In genomic region chr2:10392951-10393647, GRCh38 we compare ENCODE assay signal across 1 cellular context.
TF ChIP-seq lines count a peak whose summit lies in the region.

No MANE protein-coding gene starts in this region.

TF ChIP-seq in H1, 55 proteins besides CTCF, POLR2A, EP300 and RAD21:
- TF ChIP-seq RBBP5 (IDR thresholded peaks at IDR 0.05; ENCODE audit: borderline replicate concordance, low read depth, low read length) (no peak), EGR1 (IDR thresholded peaks at IDR 0.05; ENCODE audit: borderline replicate concordance, low read depth, low read length) (no peak), SIN3A (conservative IDR thresholded peaks at IDR 0.05 in 1 of 2, IDR thresholded peaks at IDR 0.05 in 1 of 2; ENCODE audit: low read depth in 1 of 2, low read length in 2 of 2) (no peak), NANOG (IDR thresholded peaks at IDR 0.05; ENCODE audit: insufficient read depth, low read depth, low read length, poor library complexity, severe bottlenecking) (no peak), SP2 (IDR thresholded peaks at IDR 0.05; ENCODE audit: low read length) (no peak), NRF1 (IDR thresholded peaks at IDR 0.05; ENCODE audit: low read depth, low read length) (no peak), ASH2L (IDR thresholded peaks at IDR 0.05; ENCODE audit: low read length) (no peak), RNF2 (IDR thresholded peaks at IDR 0.05; ENCODE audit: borderline replicate concordance, low read depth, low read length, missing control alignments, poor library complexity, severe bottlenecking) (no peak), KDM4A (IDR thresholded peaks at IDR 0.05; ENCODE audit: low read depth, low read length, severe bottlenecking) (no peak), SUZ12 (IDR thresholded peaks at IDR 0.05; ENCODE audit: low read length) (no peak), GABPA (IDR thresholded peaks at IDR 0.05; ENCODE audit: borderline replicate concordance, insufficient read depth, low read length) (no peak), EZH2 (IDR thresholded peaks at IDR 0.05; ENCODE audit: low read depth, low read length, severe bottlenecking) (no peak), RFX5 (IDR thresholded peaks at IDR 0.05; ENCODE audit: borderline replicate concordance, low read depth, low read length) (no peak)
- TF ChIP-seq, protein P1, sequence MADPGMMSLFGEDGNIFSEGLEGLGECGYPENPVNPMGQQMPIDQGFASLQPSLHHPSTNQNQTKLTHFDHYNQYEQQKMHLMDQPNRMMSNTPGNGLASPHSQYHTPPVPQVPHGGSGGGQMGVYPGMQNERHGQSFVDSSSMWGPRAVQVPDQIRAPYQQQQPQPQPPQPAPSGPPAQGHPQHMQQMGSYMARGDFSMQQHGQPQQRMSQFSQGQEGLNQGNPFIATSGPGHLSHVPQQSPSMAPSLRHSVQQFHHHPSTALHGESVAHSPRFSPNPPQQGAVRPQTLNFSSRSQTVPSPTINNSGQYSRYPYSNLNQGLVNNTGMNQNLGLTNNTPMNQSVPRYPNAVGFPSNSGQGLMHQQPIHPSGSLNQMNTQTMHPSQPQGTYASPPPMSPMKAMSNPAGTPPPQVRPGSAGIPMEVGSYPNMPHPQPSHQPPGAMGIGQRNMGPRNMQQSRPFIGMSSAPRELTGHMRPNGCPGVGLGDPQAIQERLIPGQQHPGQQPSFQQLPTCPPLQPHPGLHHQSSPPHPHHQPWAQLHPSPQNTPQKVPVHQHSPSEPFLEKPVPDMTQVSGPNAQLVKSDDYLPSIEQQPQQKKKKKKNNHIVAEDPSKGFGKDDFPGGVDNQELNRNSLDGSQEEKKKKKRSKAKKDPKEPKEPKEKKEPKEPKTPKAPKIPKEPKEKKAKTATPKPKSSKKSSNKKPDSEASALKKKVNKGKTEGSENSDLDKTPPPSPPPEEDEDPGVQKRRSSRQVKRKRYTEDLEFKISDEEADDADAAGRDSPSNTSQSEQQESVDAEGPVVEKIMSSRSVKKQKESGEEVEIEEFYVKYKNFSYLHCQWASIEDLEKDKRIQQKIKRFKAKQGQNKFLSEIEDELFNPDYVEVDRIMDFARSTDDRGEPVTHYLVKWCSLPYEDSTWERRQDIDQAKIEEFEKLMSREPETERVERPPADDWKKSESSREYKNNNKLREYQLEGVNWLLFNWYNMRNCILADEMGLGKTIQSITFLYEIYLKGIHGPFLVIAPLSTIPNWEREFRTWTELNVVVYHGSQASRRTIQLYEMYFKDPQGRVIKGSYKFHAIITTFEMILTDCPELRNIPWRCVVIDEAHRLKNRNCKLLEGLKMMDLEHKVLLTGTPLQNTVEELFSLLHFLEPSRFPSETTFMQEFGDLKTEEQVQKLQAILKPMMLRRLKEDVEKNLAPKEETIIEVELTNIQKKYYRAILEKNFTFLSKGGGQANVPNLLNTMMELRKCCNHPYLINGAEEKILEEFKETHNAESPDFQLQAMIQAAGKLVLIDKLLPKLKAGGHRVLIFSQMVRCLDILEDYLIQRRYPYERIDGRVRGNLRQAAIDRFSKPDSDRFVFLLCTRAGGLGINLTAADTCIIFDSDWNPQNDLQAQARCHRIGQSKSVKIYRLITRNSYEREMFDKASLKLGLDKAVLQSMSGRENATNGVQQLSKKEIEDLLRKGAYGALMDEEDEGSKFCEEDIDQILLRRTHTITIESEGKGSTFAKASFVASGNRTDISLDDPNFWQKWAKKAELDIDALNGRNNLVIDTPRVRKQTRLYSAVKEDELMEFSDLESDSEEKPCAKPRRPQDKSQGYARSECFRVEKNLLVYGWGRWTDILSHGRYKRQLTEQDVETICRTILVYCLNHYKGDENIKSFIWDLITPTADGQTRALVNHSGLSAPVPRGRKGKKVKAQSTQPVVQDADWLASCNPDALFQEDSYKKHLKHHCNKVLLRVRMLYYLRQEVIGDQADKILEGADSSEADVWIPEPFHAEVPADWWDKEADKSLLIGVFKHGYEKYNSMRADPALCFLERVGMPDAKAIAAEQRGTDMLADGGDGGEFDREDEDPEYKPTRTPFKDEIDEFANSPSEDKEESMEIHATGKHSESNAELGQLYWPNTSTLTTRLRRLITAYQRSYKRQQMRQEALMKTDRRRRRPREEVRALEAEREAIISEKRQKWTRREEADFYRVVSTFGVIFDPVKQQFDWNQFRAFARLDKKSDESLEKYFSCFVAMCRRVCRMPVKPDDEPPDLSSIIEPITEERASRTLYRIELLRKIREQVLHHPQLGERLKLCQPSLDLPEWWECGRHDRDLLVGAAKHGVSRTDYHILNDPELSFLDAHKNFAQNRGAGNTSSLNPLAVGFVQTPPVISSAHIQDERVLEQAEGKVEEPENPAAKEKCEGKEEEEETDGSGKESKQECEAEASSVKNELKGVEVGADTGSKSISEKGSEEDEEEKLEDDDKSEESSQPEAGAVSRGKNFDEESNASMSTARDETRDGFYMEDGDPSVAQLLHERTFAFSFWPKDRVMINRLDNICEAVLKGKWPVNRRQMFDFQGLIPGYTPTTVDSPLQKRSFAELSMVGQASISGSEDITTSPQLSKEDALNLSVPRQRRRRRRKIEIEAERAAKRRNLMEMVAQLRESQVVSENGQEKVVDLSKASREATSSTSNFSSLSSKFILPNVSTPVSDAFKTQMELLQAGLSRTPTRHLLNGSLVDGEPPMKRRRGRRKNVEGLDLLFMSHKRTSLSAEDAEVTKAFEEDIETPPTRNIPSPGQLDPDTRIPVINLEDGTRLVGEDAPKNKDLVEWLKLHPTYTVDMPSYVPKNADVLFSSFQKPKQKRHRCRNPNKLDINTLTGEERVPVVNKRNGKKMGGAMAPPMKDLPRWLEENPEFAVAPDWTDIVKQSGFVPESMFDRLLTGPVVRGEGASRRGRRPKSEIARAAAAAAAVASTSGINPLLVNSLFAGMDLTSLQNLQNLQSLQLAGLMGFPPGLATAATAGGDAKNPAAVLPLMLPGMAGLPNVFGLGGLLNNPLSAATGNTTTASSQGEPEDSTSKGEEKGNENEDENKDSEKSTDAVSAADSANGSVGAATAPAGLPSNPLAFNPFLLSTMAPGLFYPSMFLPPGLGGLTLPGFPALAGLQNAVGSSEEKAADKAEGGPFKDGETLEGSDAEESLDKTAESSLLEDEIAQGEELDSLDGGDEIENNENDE (IDR thresholded peaks at IDR 0.05; ENCODE audit: insufficient replicate concordance, low read length) = no peak
TF ChIP-seq in H1: peak in this region for 0.
